10 cellular contexts compared by ENCODE assay signal in the genomic region with DNA sequence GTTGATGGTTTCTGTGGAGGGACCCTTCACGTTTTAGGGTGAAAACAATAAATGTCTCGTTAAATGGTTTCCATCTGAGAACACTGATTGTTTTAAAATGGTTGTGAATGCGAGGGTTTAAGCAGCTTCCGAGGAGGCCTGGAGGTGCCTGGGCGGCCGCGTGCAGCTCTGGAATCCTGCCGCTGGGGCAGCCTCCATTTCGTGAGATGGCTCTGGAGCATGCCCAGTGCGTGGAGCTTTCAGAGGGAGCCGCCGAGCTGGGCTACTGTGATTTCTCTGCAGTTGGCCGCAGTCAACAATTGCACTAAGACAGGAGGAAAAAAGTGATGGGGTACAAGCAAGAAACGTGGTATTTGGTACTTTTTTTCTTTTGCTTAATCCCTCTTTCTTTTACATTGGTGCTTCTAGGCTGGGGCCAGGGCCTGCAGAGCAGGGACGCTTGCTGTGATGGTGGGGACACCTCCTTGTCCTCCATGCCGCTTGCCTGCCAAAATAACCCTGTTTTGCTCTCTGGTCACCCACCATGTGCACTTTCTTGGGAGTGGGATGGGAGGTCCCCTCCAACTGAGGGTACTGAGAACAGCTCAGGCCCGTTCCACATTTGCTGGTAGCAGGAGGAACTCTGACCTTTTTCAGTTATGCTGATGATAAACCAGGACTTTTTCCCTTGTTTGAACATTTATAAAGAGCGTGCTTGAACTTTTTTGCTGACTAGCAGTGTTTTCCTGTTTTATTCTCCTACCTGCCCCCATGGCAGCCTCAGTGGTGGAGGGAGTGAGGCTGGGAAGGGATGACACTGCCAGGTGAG. TPM values are rescaled to one million over a fixed set of nuclear protein-coding genes. Genes with fewer than 3 reads are reported as not detected.
A peak's percentile ranks its signal among the peaks of the same experiment; 100 is the strongest.
DNase-seq lines count a peak whose midpoint lies in the region; ATAC-seq and TF ChIP-seq lines count a peak whose summit lies in the region.
"Had no signal": no experiment of that assay in that cellular context is flagged by ENCODE, and none has a peak within 500 bp of the region (broad histone marks: within the 10 kb centered on the region; RNA-seq: fewer than 3 reads in every experiment).

No MANE protein-coding gene starts in this region.

- H4K8ac ChIP-seq in H9 (replicated peaks; ENCODE audit: insufficient read length, low read depth, low read length): no peak overlapping the region

- H3K9me3 Mint-ChIP-seq in H9 (no peaks in the 10 kb centered on the region; a peak in 2 of 5 replicates), chondrocyte (ENCODE audit: low read depth) (no peaks in the 10 kb centered on the region)

- H3K27me3 ChIP-seq in H9 (ENCODE audit: insufficient read depth, low read length) (no peaks in the 10 kb centered on the region), right lobe of liver (no peaks in the 10 kb centered on the region)
- H3K27me3 ChIP-seq: ascending aorta had no signal

- no peak for TF ChIP-seq POLR2A in right lobe of liver (IDR thresholded peaks at IDR 0.05)

- H3K27ac Mint-ChIP-seq in H9 (peak overlapping the region; percentile 96 to 98 (median 98)), chondrocyte (ENCODE audit: unreplicated experiment) (no peak overlapping the region)

- H2AFZ ChIP-seq in H9 (ENCODE audit: low read length): no peak overlapping the region

- H3K36me3 Mint-ChIP-seq in H9 (ENCODE audit: insufficient read depth in 1 of 3, low read depth in 3 of 3) (peaks cover 10 to 25% (median 23%) of the 10 kb centered on the region in 3 experiments), chondrocyte (ENCODE audit: low read depth) (peaks cover 10% of the 10 kb centered on the region)

- H3K27ac ChIP-seq in H9 (ENCODE audit: insufficient read length, low read depth, low read length): peak overlapping the region; percentile 78
- H3K27ac ChIP-seq in right lobe of liver: peak overlapping the region in 2 of 3 donors; percentile 39 to 44
- H3K27ac ChIP-seq: ascending aorta had no signal

- H3K9me3 ChIP-seq in H9 (ENCODE audit: control insufficient read depth, low read depth, low read length) (no peaks in the 10 kb centered on the region), right lobe of liver (no peaks in the 10 kb centered on the region)
- H3K9me3 ChIP-seq: ascending aorta had no signal

- peak overlapping the region; percentile 33 for H3K9ac ChIP-seq in H9 (ENCODE audit: extremely low read depth, insufficient read length, low read length)

- no peaks in the 10 kb centered on the region for H3K36me3 ChIP-seq in right lobe of liver

- no peak overlapping the region for H3K23ac ChIP-seq in H9 (ENCODE audit: insufficient read length, low read depth, low read length)

- peak overlapping the region; percentile 85 for H3K18ac ChIP-seq in H9 (ENCODE audit: insufficient read length, low read depth, low read length)

- H3K4me2 ChIP-seq in H9 (ENCODE audit: insufficient read depth, insufficient read length, low read length): peak overlapping the region; percentile 1

- H3K14ac ChIP-seq in H9 (ENCODE audit: insufficient read depth, low read length): peak overlapping the region; percentile 85

- H4K91ac ChIP-seq in H9 (ENCODE audit: insufficient read length, low read depth, low read length): peak overlapping the region; percentile 95

- H3K79me1 ChIP-seq in H9 (ENCODE audit: insufficient read depth, low read depth, low read length, poor library complexity, severe bottlenecking): no peaks in the 10 kb centered on the region

- H3K4ac ChIP-seq in H9 (ENCODE audit: low read depth, low read length): peak overlapping the region; percentile 82

- DNase-seq in H9 (peak; percentile 81), chondrocyte (ENCODE audit: low spot score) (peak; percentile 51), right lobe of liver (no peak), superior temporal gyrus (ENCODE audit: extremely low spot score) (peak; percentile 80), GOT3 (lab: John Stamatoyannopoulos, UW) (no peak), DMS 273 treated with DMSO at 0.1 percent for 48 hours (lab: John Stamatoyannopoulos, UW) (no peak)
- DNase-seq in effector CD8-positive, alpha-beta T cell (lab: John Stamatoyannopoulos, UW): no peak
- DNase-seq: activated CD4-positive, alpha-beta T cell treated with anti-CD3 and anti-CD28 coated beads, Interleukin-2, amount 50 U/mL, for 48 hours had no signal

- H3K27me3 Mint-ChIP-seq in H9 (ENCODE audit: low read depth): no peaks in the 10 kb centered on the region
- no peaks in the 10 kb centered on the region for H3K27me3 Mint-ChIP-seq in chondrocyte (ENCODE audit: low read depth)

- H3K4me1 ChIP-seq in H9 (ENCODE audit: insufficient read depth, low read length) (peaks cover 24% of the 10 kb centered on the region; the same call in 1 of the 2 replicates), right lobe of liver (peaks cover 0 to 40% (median 16%) of the 10 kb centered on the region in 4 donors)

- peaks cover 4% of the 10 kb centered on the region for H3K23me2 ChIP-seq in H9 (ENCODE audit: insufficient read length, low read depth, low read length, poor library complexity, severe bottlenecking)

- H2BK15ac ChIP-seq in H9 (ENCODE audit: low read depth, low read length): no peak overlapping the region

- peak overlapping the region; percentile 4 for H2BK5ac ChIP-seq in H9 (ENCODE audit: insufficient read length, low read length)

- peak overlapping the region; percentile 79 for H2AK5ac ChIP-seq in H9 (ENCODE audit: insufficient read length, low read length)

- no peak overlapping the region for H2BK20ac ChIP-seq in H9 (ENCODE audit: low read depth, low read length, poor library complexity, severe bottlenecking)

- no peak overlapping the region for H3K56ac ChIP-seq in H9 (ENCODE audit: insufficient read length, low read depth, low read length)

- H3K4me1 Mint-ChIP-seq in H9 (peaks cover 73 to 79% of the 10 kb centered on the region in 2 experiments), chondrocyte (ENCODE audit: low read depth) (peaks cover 41% of the 10 kb centered on the region)

- WGBS in H9 (ENCODE audit: extremely low coverage, insufficient read length, low lambda C conversion rate): no CpG with 5 or more reads among the region's 18 CpGs
- 52% methylated on average over 9 of the region's 18 CpGs for WGBS in right lobe of liver (ENCODE audit: insufficient coverage, low coverage, low lambda C conversion rate, missing lambda C conversion rate)

- H3K4me3 Mint-ChIP-seq in H9 (peak overlapping the region; percentile 46 to 57; a peak in 4 of 5 replicates), chondrocyte (ENCODE audit: unreplicated experiment) (no peak overlapping the region)

- peaks cover 13% of the 10 kb centered on the region; the same call in 1 of the 2 replicates for H3K79me2 ChIP-seq in H9 (ENCODE audit: insufficient read depth, low read length)

- no peak; the same call in 2 of the 3 replicates for TF ChIP-seq CTCF in H9 (conservative IDR thresholded peaks at IDR 0.05)
- TF ChIP-seq CTCF in chondrocyte (IDR thresholded peaks at IDR 0.05): no peak
- TF ChIP-seq CTCF in right lobe of liver (IDR thresholded peaks at IDR 0.05): no peak

- ATAC-seq in right lobe of liver (peak in 1 of 4 donors; percentile 10), HG03565 (IDR thresholded peaks at IDR 0.05; ENCODE audit: unreplicated experiment) (no peak)

- peak overlapping the region; percentile 72 for H4K5ac ChIP-seq in H9 (ENCODE audit: insufficient read length, low read depth, low read length)

- H4K20me1 ChIP-seq in H9 (ENCODE audit: control insufficient read depth, insufficient read depth, insufficient read length): peaks cover 4% of the 10 kb centered on the region

- peak overlapping the region; percentile 91 for H2BK12ac ChIP-seq in H9 (ENCODE audit: insufficient read length, low read depth, low read length)

- peak overlapping the region; percentile 94 for H3T11ph ChIP-seq in H9 (ENCODE audit: low read length)

- intact Hi-C loops in right lobe of liver (cut with DNase I): no loop called here

- H2BK120ac ChIP-seq in H9 (ENCODE audit: low read depth, low read length, poor library complexity, severe bottlenecking): peak overlapping the region; percentile 39

- peak overlapping the region in 1 of 3 donors; percentile 41 for H3K4me3 ChIP-seq in right lobe of liver
- H3K4me3 ChIP-seq: ascending aorta had no signal

RNA-seq across cellular contexts. Expression of gene EHMT1, which starts 47.1 kb away (rescaled TPM):
- 112 and 121 TPM in 2 replicates for total RNA-seq in H9 (2021)
- total RNA-seq in chondrocyte: 59.6 to 92.3 TPM (median 61.0 TPM) in 3 replicates
- total RNA-seq in right lobe of liver: 10 to 100 TPM; 26.8 to 51.9 (median 36.7) TPM

Comparison
In these comparisons a context has a peak if more than half of its experiments do, and no peak if none do; other contexts are left out.
1. DNase-seq: peak in H9 (single experiment), chondrocyte (single experiment) and superior temporal gyrus (single experiment); none in right lobe of liver (0 of 3), effector CD8-positive, alpha-beta T cell (single experiment), GOT3 (single experiment) and DMS 273 treated with DMSO at 0.1 percent for 48 hours (single experiment).